Comparison of ENCODE assay signal across 8 cellular contexts in the genomic region with DNA sequence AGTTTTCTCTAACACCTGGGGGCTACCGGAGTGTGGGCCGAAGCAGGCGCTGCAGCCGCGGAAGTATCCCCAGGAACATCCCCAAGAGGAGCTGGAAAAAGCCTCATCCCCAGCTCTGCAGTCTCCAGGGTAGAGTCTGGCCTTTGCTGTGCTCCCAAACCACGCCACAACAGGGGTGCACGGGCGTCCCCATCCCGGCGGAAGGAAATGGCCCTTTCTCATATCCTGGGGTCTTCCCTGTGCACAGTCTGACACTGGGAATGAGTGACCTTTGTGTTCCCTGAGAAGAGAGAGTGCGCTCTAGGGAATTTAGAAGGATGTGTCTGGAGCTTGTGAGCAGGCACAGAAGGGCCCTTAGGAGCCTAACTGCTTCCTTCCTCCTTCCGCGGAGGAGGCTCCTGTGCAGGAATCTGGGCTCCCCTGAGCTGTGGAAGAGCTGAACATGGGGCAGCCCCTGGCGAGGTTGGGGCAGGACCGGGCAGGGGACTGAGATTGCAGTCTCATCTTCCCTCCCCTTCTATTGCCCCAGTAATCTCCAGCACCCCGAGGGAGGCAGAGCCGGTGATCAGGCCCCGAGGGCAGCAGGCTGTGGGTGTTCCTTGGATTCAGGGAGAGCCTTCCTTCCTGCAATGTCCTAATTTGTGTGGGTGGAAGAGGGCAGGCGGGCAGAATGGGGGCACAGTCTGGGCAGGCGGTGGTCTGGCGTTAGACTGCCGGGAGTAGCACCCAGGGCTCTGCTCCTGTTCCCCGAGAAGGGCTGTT. TPM values are rescaled to one million over a fixed set of nuclear protein-coding genes. Genes with fewer than 3 reads are reported as not detected.
DNase-seq lines count a peak whose midpoint lies in the region; ATAC-seq and TF ChIP-seq lines count a peak whose summit lies in the region.

No MANE protein-coding gene starts in this region.

- ATAC-seq in activated T-cell treated with anti-CD3 and anti-CD28 coated beads, Interleukin-2, amount 50 U/mL, for 4 hours, result no peak
- ATAC-seq in left lung, result peak; percentile 23

- peaks cover 8% of the 10 kb centered on the region for H3K36me3 Mint-ChIP-seq in activated T-cell treated with anti-CD3 and anti-CD28 coated beads, Interleukin-2, amount 50 U/mL, for 4 hours (ENCODE audit: insufficient read depth)

- H3K27me3 ChIP-seq in adipocyte (replicated peaks; ENCODE audit: control insufficient read depth, insufficient read depth, low read length) (no peaks in the 10 kb centered on the region), left lung (no peaks in the 10 kb centered on the region), tibial nerve (no peaks in the 10 kb centered on the region)

- H3K4me1 ChIP-seq in adipocyte (ENCODE audit: control insufficient read depth, insufficient read depth, low read length) (peaks cover 23% of the 10 kb centered on the region), left lung (peaks cover 18 to 46% of the 10 kb centered on the region in 2 donors), tibial nerve (peaks cover 0 to 55% (median 24%) of the 10 kb centered on the region in 4 donors)

- no peak for TF ChIP-seq POLR2A in tibial nerve (IDR thresholded peaks at IDR 0.05)

- intact Hi-C loops in left lung (cut with DNase I), result no loop called here

- no peak for TF ChIP-seq EP300 in tibial nerve (IDR thresholded peaks at IDR 0.05)

- H3K36me3 ChIP-seq in adipocyte (ENCODE audit: control insufficient read depth, insufficient read depth, low read length, severe bottlenecking) (peaks cover 21% of the 10 kb centered on the region), left lung (peaks cover 0 to 41% of the 10 kb centered on the region in 2 donors), tibial nerve (peaks cover 0 to 51% (median 0%) of the 10 kb centered on the region in 3 donors)

- peaks cover 43% of the 10 kb centered on the region for H3K4me1 Mint-ChIP-seq in activated T-cell treated with anti-CD3 and anti-CD28 coated beads, Interleukin-2, amount 50 U/mL, for 4 hours (ENCODE audit: low read depth)

- H3K4me3 Mint-ChIP-seq in activated T-cell treated with anti-CD3 and anti-CD28 coated beads, Interleukin-2, amount 50 U/mL, for 4 hours, result peak overlapping the region; percentile 96

- H3K27ac ChIP-seq in left lung (peak overlapping the region; percentile 96), tibial nerve (peak overlapping the region; percentile 88 to 99 (median 98))

- H3K4me3 ChIP-seq in adipocyte (ENCODE audit: low read length) (peak overlapping the region; percentile 97), left lung (peak overlapping the region; percentile 88 to 92), tibial nerve (peak overlapping the region; percentile 68 to 99 (median 84))

- H3K9ac ChIP-seq in adipocyte (ENCODE audit: low read length), result peak overlapping the region; percentile 93

- DNase-seq in activated T-cell treated with anti-CD3 and anti-CD28 coated beads, Interleukin-2, amount 50 U/mL, for 4 hours, result no peak
- DNase-seq in activated T-cell treated with anti-CD3 and anti-CD28 coated beads, Interleukin-2, amount 50 U/mL, for 1 hour, result no peak
- peak; percentile 28 for DNase-seq in adipocyte (ENCODE audit: low read depth)
- no peak for DNase-seq in left lung
- DNase-seq in tibial nerve (ENCODE audit: low spot score in 2 of 2), result no peak
- DNase-seq in activated gamma-delta T cell (lab: John Stamatoyannopoulos, UW), result no peak
- DNase-seq in NCI-H524 (lab: John Stamatoyannopoulos, UW), result no peak
- no peak for DNase-seq in NCI-H345 treated with DMSO at 0.1 percent for 48 hours (lab: John Stamatoyannopoulos, UW; ENCODE audit: unreplicated experiment)

- WGBS in tibial nerve, 2 donors, result 22 to 28% methylated on average over 20 to 23 of the region's 23 CpGs

- no peak for TF ChIP-seq CTCF in left lung (IDR thresholded peaks at IDR 0.05)
- no peak for TF ChIP-seq CTCF in tibial nerve (IDR thresholded peaks at IDR 0.05)

- H3K27me3 Mint-ChIP-seq in activated T-cell treated with anti-CD3 and anti-CD28 coated beads, Interleukin-2, amount 50 U/mL, for 4 hours (ENCODE audit: low read depth), result no peaks in the 10 kb centered on the region

- H3K9me3 ChIP-seq in adipocyte (ENCODE audit: control insufficient read depth, low read length) (no peaks in the 10 kb centered on the region), left lung (no peaks in the 10 kb centered on the region), tibial nerve (no peaks in the 10 kb centered on the region)

- no peaks in the 10 kb centered on the region for H3K9me3 Mint-ChIP-seq in activated T-cell treated with anti-CD3 and anti-CD28 coated beads, Interleukin-2, amount 50 U/mL, for 4 hours

RNA-seq across cellular contexts. Expression of gene REPIN1, which starts 1.3 kb away (rescaled TPM):
- total RNA-seq in activated T-cell treated with anti-CD3 and anti-CD28 coated beads, Interleukin-2, amount 50 U/mL, for 4 hours, result 10 to 100 TPM; 54.7 to 68.4 (median 62.6) TPM
- 100 to 1,000 TPM in 1 of 2 donors, 10 to 100 TPM in 1; 81.4 to 110 TPM for total RNA-seq in left lung
- 10 to 100 TPM; 65.8 to 70.2 (median 68.3) TPM for total RNA-seq in tibial nerve

RNA-seq across cellular contexts. Expression of gene ZNF775, which starts 9.2 kb away (rescaled TPM):
- total RNA-seq in activated T-cell treated with anti-CD3 and anti-CD28 coated beads, Interleukin-2, amount 50 U/mL, for 4 hours, result 1 to 10 TPM; 3.4 to 4.5 (median 4.2) TPM
- total RNA-seq in left lung (1 to 10 TPM; 5.2 to 5.6 TPM), tibial nerve (10 to 100 TPM in 2 of 4 donors, 1 to 10 TPM in 2; 5.9 to 14.3 (median 11.6) TPM)

RNA-seq across cellular contexts. Expression of gene RARRES2, which starts 28.5 kb away (rescaled TPM):
- total RNA-seq in activated T-cell treated with anti-CD3 and anti-CD28 coated beads, Interleukin-2, amount 50 U/mL, for 4 hours, result 1 to 10 TPM; 1.2 to 1.4 (median 1.3) TPM
- total RNA-seq in left lung (100 to 1,000 TPM; 133 to 162 TPM), tibial nerve (100 to 1,000 TPM; 172 to 382 (median 375) TPM)

RNA-seq across cellular contexts. Expression of gene ACTR3C, which starts 46.6 kb away (rescaled TPM):
- total RNA-seq in activated T-cell treated with anti-CD3 and anti-CD28 coated beads, Interleukin-2, amount 50 U/mL, for 4 hours, result 1 to 10 TPM; 5.1 to 7.0 (median 5.5) TPM
- total RNA-seq in left lung, result 10 to 100 TPM; 24.0 to 25.1 TPM
- total RNA-seq in tibial nerve, result 1 to 10 TPM in 1 of 4 donors, under 1 TPM in 3; 0.44 to 2.3 (median 0.94) TPM

RNA-seq across cellular contexts. Expression of gene LRRC61, which starts 46.8 kb away (rescaled TPM):
- 10 to 100 TPM; 24.5 to 29.4 (median 26.1) TPM for total RNA-seq in activated T-cell treated with anti-CD3 and anti-CD28 coated beads, Interleukin-2, amount 50 U/mL, for 4 hours
- total RNA-seq in left lung (10 to 100 TPM in 1 of 2 donors, 1 to 10 TPM in 1; 9.0 to 15.8 TPM), tibial nerve (10 to 100 TPM in 1 of 4 donors, 1 to 10 TPM in 3; 7.9 to 19.3 (median 9.6) TPM)

Comparison
In these comparisons a context has a peak if more than half of its experiments do, and no peak if none do; other contexts are left out.
1. RNA of gene RARRES2, which starts 28.5 kb away (total RNA-seq): 172 to 382 TPM in tibial nerve and 133 to 162 TPM in left lung; 1.2 to 1.4 TPM in activated T-cell treated with anti-CD3 and anti-CD28 coated beads, Interleukin-2, amount 50 U/mL, for 4 hours; every median in the first group is over 10 times any median in the second.
2. Peak in every context shown above with its lines, with median percentiles within 50 percentile points of each other: H3K4me3 ChIP-seq.